Comparison of ENCODE assay signal across 16 cellular contexts in genomic region chr12:45326358-45326971, GRCh38.
DNase-seq lines count a peak whose midpoint lies in the region; ATAC-seq and TF ChIP-seq lines count a peak whose summit lies in the region.
"Had no signal": no experiment of that assay in that cellular context is flagged by ENCODE, and none has a peak within 500 bp of the region (broad histone marks: within the 10 kb centered on the region; RNA-seq: fewer than 3 reads in every experiment).

No MANE protein-coding gene starts in this region.

- no peaks in the 10 kb centered on the region for H3K9me3 Mint-ChIP-seq in neural progenitor cell
- H3K9me3 Mint-ChIP-seq: CD14-positive monocyte; CD8-positive, alpha-beta T cell; HFFc6 had no signal

- H3K4me1 Mint-ChIP-seq in neural progenitor cell = no peaks in the 10 kb centered on the region

- H3K27ac ChIP-seq in heart right ventricle (peak overlapping the region in 5 of 10 donors; percentile 4 to 64 (median 26)), skeletal muscle tissue (ENCODE audit: low read depth, low read length) (peak overlapping the region; percentile 74), neural progenitor cell (no peak overlapping the region)
- H3K27ac ChIP-seq: A549 had no signal

- H4K20me1 ChIP-seq in neural progenitor cell (ENCODE audit: low read depth) = no peaks in the 10 kb centered on the region

- ATAC-seq in heart right ventricle = peak in 5 of 8 donors; percentile 13 to 65 (median 59)
- ATAC-seq in Right ventricle myocardium inferior = no peak
- ATAC-seq: A549; CD8-positive, alpha-beta T cell had no signal

- H3K4me2 ChIP-seq in neural progenitor cell = no peak overlapping the region
- H3K4me2 ChIP-seq: A549 had no signal

- TF ChIP-seq CTCF in heart right ventricle (IDR thresholded peaks at IDR 0.05) (no peak), neural progenitor cell (IDR thresholded peaks at IDR 0.05) (no peak)

- H3K36me3 Mint-ChIP-seq in neural progenitor cell = no peaks in the 10 kb centered on the region

- no peak overlapping the region for H3K27ac Mint-ChIP-seq in neural progenitor cell
- H3K27ac Mint-ChIP-seq: CD14-positive monocyte; CD8-positive, alpha-beta T cell; HFFc6 had no signal

- H3K9me3 ChIP-seq in heart right ventricle (no peaks in the 10 kb centered on the region), skeletal muscle tissue (ENCODE audit: control insufficient read depth in 3 of 3, low read length in 3 of 3) (no peaks in the 10 kb centered on the region), neural progenitor cell (ENCODE audit: low read depth) (no peaks in the 10 kb centered on the region)

- no peak for DNase-seq in heart right ventricle
- DNase-seq in Right ventricle myocardium inferior (ENCODE audit: missing footprints) = no peak
- peak; percentile 9 for DNase-seq in NCI-H526 treated with DMSO at 0.1 percent for 48 hours (lab: John Stamatoyannopoulos, UW)
- DNase-seq in myocyte (ENCODE audit: low read depth) = peak; percentile 90
- no peak for DNase-seq in neural progenitor cell (ENCODE audit: low spot score)
- no peak for DNase-seq in activated CD8-positive, alpha-beta memory T cell treated with anti-CD3 and anti-CD28 coated beads, Interleukin-2, amount 50 U/mL, for 4 hours
- DNase-seq: CD8-positive, alpha-beta T cell; COR-L47; DMS153; DMS79 treated with DMSO at 0.1 percent for 48 hours; GDM1; HCEC 1CT; HFFc6 had no signal

- H3K9ac ChIP-seq in skeletal muscle tissue (ENCODE audit: low read depth in 1 of 3, low read length in 3 of 3) (peak overlapping the region in 1 of 3 donors; percentile 37), neural progenitor cell (no peak overlapping the region)

- H3K27me3 ChIP-seq in heart right ventricle (no peaks in the 10 kb centered on the region), skeletal muscle tissue (ENCODE audit: control insufficient read depth in 3 of 3, insufficient read depth in 3 of 3, low read length in 3 of 3) (no peaks in the 10 kb centered on the region), neural progenitor cell (no peaks in the 10 kb centered on the region)

- no peak overlapping the region for H3K4me3 Mint-ChIP-seq in neural progenitor cell
- H3K4me3 Mint-ChIP-seq: CD14-positive monocyte; CD8-positive, alpha-beta T cell; HFFc6 had no signal

- WGBS in heart right ventricle, 2 donors = 49 to 63% methylated on average over 3 of the region's 3 CpGs

- no peaks in the 10 kb centered on the region for H3K27me3 Mint-ChIP-seq in neural progenitor cell (ENCODE audit: insufficient read depth, low read depth)

- no peak overlapping the region for H2AFZ ChIP-seq in neural progenitor cell (replicated peaks)

- intact Hi-C loops in heart right ventricle (cut with DNase I) (no loop called here), Right ventricle myocardium inferior (cut with DNase I) (no loop called here)

- H3K36me3 ChIP-seq in heart right ventricle (peaks cover 0 to 5% (median 0%) of the 10 kb centered on the region in 9 donors), skeletal muscle tissue (ENCODE audit: control insufficient read depth in 3 of 3, insufficient read depth in 3 of 3, low read length in 3 of 3) (peaks cover 0 to 1% (median under 1%) of the 10 kb centered on the region in 3 donors), neural progenitor cell (no peaks in the 10 kb centered on the region)

- H3K4me1 ChIP-seq in heart right ventricle (peaks cover 0 to 62% (median 31%) of the 10 kb centered on the region in 9 donors), skeletal muscle tissue (ENCODE audit: control insufficient read depth in 3 of 3, insufficient read depth in 3 of 3, low read length in 3 of 3) (peaks cover 29 to 45% (median 44%) of the 10 kb centered on the region in 3 donors), neural progenitor cell (no peaks in the 10 kb centered on the region)
- H3K4me1 ChIP-seq: A549 had no signal

- no peak overlapping the region for H3K4me3 ChIP-seq in heart right ventricle
- no peak overlapping the region for H3K4me3 ChIP-seq in skeletal muscle tissue (ENCODE audit: low read length in 3 of 3)
- no peak overlapping the region for H3K4me3 ChIP-seq in neural progenitor cell
- H3K4me3 ChIP-seq: A549 had no signal

- H3K79me2 ChIP-seq in neural progenitor cell (ENCODE audit: low read depth) = no peaks in the 10 kb centered on the region

- no peaks in the 10 kb centered on the region for H3F3A ChIP-seq in neural progenitor cell (ENCODE audit: low read depth)

Comparison
In these comparisons a context has a peak if more than half of its experiments do, and no peak if none do; other contexts are left out.
1. DNase-seq: peak in NCI-H526 treated with DMSO at 0.1 percent for 48 hours (single experiment) and myocyte (single experiment); none in heart right ventricle (0 of 2), Right ventricle myocardium inferior (single experiment), neural progenitor cell (single experiment) and activated CD8-positive, alpha-beta memory T cell treated with anti-CD3 and anti-CD28 coated beads, Interleukin-2, amount 50 U/mL, for 4 hours (single experiment).